Comparison of ENCODE assay signal across 8 cellular contexts in the genomic region with DNA sequence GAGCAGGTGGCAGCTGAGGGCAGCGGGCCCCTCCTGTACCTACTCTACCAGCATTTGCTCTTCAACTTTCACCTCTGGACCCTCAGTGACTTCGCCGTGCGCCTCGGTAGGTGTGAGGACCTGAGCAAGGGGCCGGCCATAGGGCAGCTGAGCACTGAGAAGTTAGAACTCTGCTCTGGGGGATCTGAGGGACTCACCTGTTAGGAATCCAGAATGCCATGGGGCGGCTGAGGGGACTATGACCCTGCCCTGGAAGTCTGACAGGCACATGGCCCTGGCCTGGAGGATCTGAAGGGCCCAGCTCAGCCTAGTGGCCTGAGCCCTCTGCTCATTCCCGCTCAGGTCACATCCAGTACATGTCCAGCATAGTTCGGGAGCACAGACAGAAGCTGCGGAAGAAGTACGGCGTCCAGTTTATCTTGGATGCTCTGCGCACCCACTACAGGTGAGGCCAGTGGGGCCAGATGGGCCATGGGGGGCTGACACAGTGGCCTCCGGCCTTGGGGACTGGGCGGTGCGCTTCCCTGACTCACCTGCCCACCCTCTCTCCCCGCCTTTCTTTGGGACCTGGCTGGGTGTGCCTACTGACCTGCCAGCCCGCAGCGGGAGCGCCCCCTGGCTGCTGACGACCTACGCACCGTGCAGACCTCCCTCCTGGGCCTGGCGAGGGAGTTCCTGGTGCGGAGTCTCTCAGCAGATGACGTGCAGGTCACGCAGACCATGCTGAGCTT. TPM values are rescaled to one million over a fixed set of nuclear protein-coding genes. Genes with fewer than 3 reads are reported as not detected.
A peak's percentile ranks its signal among the peaks of the same experiment; 100 is the strongest.
DNase-seq lines count a peak whose midpoint lies in the region; TF ChIP-seq lines count a peak whose summit lies in the region.

No MANE protein-coding gene starts in this region.

- H2AFZ ChIP-seq in GM23248 = no peak overlapping the region
- H2AFZ ChIP-seq in hepatocyte = no peak overlapping the region

- H3K36me3 ChIP-seq in GM23248 (ENCODE audit: low read depth) (no peaks in the 10 kb centered on the region), adipocyte (ENCODE audit: control insufficient read depth, insufficient read depth, low read length, severe bottlenecking) (no peaks in the 10 kb centered on the region), hepatocyte (replicated peaks; ENCODE audit: insufficient read depth, low read depth) (no peaks in the 10 kb centered on the region)

- H3K9ac ChIP-seq in GM23248 = no peak overlapping the region
- H3K9ac ChIP-seq in adipocyte (ENCODE audit: low read length) = no peak overlapping the region

- H3K27ac ChIP-seq in GM23248 (no peak overlapping the region), hepatocyte (peak overlapping the region; percentile 32)

- H3K4me2 ChIP-seq in GM23248 (ENCODE audit: unreplicated experiment) = no peak overlapping the region
- H3K4me2 ChIP-seq in hepatocyte = no peak overlapping the region

- in situ Hi-C loops in ACHN (cut with HindIII; ENCODE audit: low pct_ligation_motif_present, low pct_unique_long_range_greater_than_20kb, low sequenced_read_pairs) = no loop called here
- in situ Hi-C loops in GM23248 (cut with MboI) = no loop called here

- H3K4me1 ChIP-seq in GM23248 (ENCODE audit: insufficient read depth) (peaks cover 4% of the 10 kb centered on the region; the same call in 1 of the 2 replicates), adipocyte (ENCODE audit: control insufficient read depth, insufficient read depth, low read length) (no peaks in the 10 kb centered on the region), hepatocyte (ENCODE audit: insufficient read depth) (peaks cover 10% of the 10 kb centered on the region)

- H3K79me2 ChIP-seq in GM23248 (ENCODE audit: insufficient read depth) = no peaks in the 10 kb centered on the region
- H3K79me2 ChIP-seq in hepatocyte = no peaks in the 10 kb centered on the region

- H3F3A ChIP-seq in GM23248 (ENCODE audit: insufficient read depth) = no peaks in the 10 kb centered on the region

- H3K9me2 ChIP-seq in GM23248 (ENCODE audit: insufficient read depth) = no peaks in the 10 kb centered on the region
- H3K9me2 ChIP-seq in hepatocyte (replicated peaks; ENCODE audit: insufficient read depth) = no peaks in the 10 kb centered on the region

- H3K27me3 ChIP-seq in GM23248 (replicated peaks; ENCODE audit: insufficient read depth) = no peaks in the 10 kb centered on the region
- no peaks in the 10 kb centered on the region for H3K27me3 ChIP-seq in adipocyte (replicated peaks; ENCODE audit: control insufficient read depth, insufficient read depth, low read length)
- H3K27me3 ChIP-seq in hepatocyte = no peaks in the 10 kb centered on the region

- H4K20me1 ChIP-seq in GM23248 (ENCODE audit: insufficient read depth) (no peaks in the 10 kb centered on the region), hepatocyte (ENCODE audit: insufficient read depth, poor library complexity, severe bottlenecking) (no peaks in the 10 kb centered on the region)

- H3K9me3 ChIP-seq in GM23248 (ENCODE audit: low read depth) (no peaks in the 10 kb centered on the region), adipocyte (ENCODE audit: control insufficient read depth, low read length) (no peaks in the 10 kb centered on the region), hepatocyte (ENCODE audit: low read depth) (no peaks in the 10 kb centered on the region)

- peak; percentile 71 for TF ChIP-seq CTCF in hepatocyte (IDR thresholded peaks at IDR 0.05; ENCODE audit: poor library complexity)

- 67 to 68% methylated on average over 25 to 27 of the region's 27 CpGs for WGBS in GM23248 (ENCODE audit: low coverage in 1 of 2, low lambda C conversion rate in 2 of 2, missing lambda C conversion rate in 2 of 2), 2 experiments
- WGBS in hepatocyte (ENCODE audit: low lambda C conversion rate, missing lambda C conversion rate) = 61% methylated on average over 27 of the region's 27 CpGs

- DNase-seq in ACHN (peak; percentile 49), GM23248 (peak; percentile 53), T follicular helper cell (ENCODE audit: low read depth) (peak; percentile 63), adipocyte (ENCODE audit: low read depth) (peak; percentile 42), hepatocyte (ENCODE audit: low spot score) (peak; percentile 87), T1000 (lab: John Stamatoyannopoulos, UW) (no peak), NCI-H2107 treated with DMSO at 0.1 percent for 48 hours (lab: John Stamatoyannopoulos, UW; ENCODE audit: unreplicated experiment) (no peak)
- DNase-seq in stimulated activated CD4-positive, alpha-beta T cell treated with anti-CD3 and anti-CD28 coated beads, Interleukin-2, amount 100 ng/mL, for 24 hours = peak; percentile 78 to 79

- H3K4me3 ChIP-seq in GM23248 (no peak overlapping the region), adipocyte (ENCODE audit: low read length) (no peak overlapping the region), hepatocyte (no peak overlapping the region)

RNA-seq across cellular contexts. Expression of a gene that starts 18.8 kb away (rescaled TPM):
- 2.8 and 4.7 TPM in 2 replicates for total RNA-seq in GM23248 (2014; rRNA removed; shearing (Covaris generic))
- polyA plus RNA-seq in GM23248 (2016; fragmentation: Nextera tagmentation; extraction: Ambion mirVana) (0.94 and 1.2 TPM in 2 replicates), hepatocyte (42.2 and 58.5 TPM in 2 replicates)
- total RNA-seq in hepatocyte = 23.6 and 38.6 TPM in 2 replicates

RNA-seq across cellular contexts. Expression of a gene that starts 21.7 kb away (rescaled TPM):
- total RNA-seq in GM23248 (2014; rRNA removed; shearing (Covaris generic)) = 15.2 and 17.4 TPM in 2 replicates
- polyA plus RNA-seq in GM23248 (2016; fragmentation: Nextera tagmentation; extraction: Ambion mirVana) (42.7 and 43.8 TPM in 2 replicates), hepatocyte (78.4 and 107 TPM in 2 replicates)
- 41.1 and 47.5 TPM in 2 replicates for total RNA-seq in hepatocyte

Comparison
In these comparisons a context has a peak if more than half of its experiments do, and no peak if none do; other contexts are left out.
1. DNase-seq: peak in ACHN (single experiment), GM23248 (single experiment), T follicular helper cell (single experiment), adipocyte (single experiment), hepatocyte (single experiment) and stimulated activated CD4-positive, alpha-beta T cell treated with anti-CD3 and anti-CD28 coated beads, Interleukin-2, amount 100 ng/mL, for 24 hours (2 of 2); none in T1000 (single experiment) and NCI-H2107 treated with DMSO at 0.1 percent for 48 hours (single experiment).